Comparison of ENCODE assay signal across 8 cellular contexts in genomic region chr13:113209880-113210421, GRCh38. TPM values are rescaled to one million over a fixed set of nuclear protein-coding genes. Genes with fewer than 3 reads are reported as not detected.
A peak's percentile ranks its signal among the peaks of the same experiment; 100 is the strongest.
DNase-seq lines count a peak whose midpoint lies in the region; ATAC-seq and TF ChIP-seq lines count a peak whose summit lies in the region.

No MANE protein-coding gene starts in this region.

- intact Hi-C loops in CD8-positive, alpha-beta T cell (cut with DNase I, micrococcal nuclease), result loop anchor here (1.0 to 5.0 kb wide), 7 partner anchors 25 to 623 kb away; partner anchors contain the start of genes DCUN1D2 (in 1 of the 2), LAMP1 (in 1 of the 2), MCF2L (in 1 of the 2) and TUBGCP3 (in 1 of the 2)
- intact Hi-C loops in transverse colon (cut with DNase I; ENCODE audit: low total_unique reads), result no loop called here

- POLR2A ChIA-PET in CD8-positive, alpha-beta T cell (lab: Charles Lee), result interaction anchor here (0.8 to 3.3 kb wide), 11 partner anchors 9 to 242 kb away, joined by 3 to 24 read pairs (median 4); partner anchors contain the start of genes LAMP1 and MCF2L
- POLR2A ChIA-PET in RWPE1 (lab: Yijun Ruan, JAX; ENCODE audit: low non-redundant PET), result interaction anchor here (0.6 kb wide), 1 partner anchor 22 kb away, joined by 4 read pairs; no protein-coding TSS in a partner anchor

- CTCF ChIA-PET in CD8-positive, alpha-beta T cell (lab: Charles Lee), result interaction anchor here (0.6 to 1.4 kb wide), 5 partner anchors 10 to 267 kb away, joined by 3 read pairs; no protein-coding TSS in a partner anchor
- CTCF ChIA-PET in RWPE1 (lab: Yijun Ruan, JAX), result no interaction called here

- 0% methylated on average over 6 to 44 of the region's 52 CpGs for WGBS in transverse colon (ENCODE audit: low coverage in 1 of 2), 2 donors

- no peaks in the 10 kb centered on the region for H3K27me3 ChIP-seq in CD8-positive, alpha-beta T cell (ENCODE audit: insufficient read depth, low read length)
- H3K27me3 ChIP-seq in osteoblast (ENCODE audit: insufficient read depth, low read length) (no peaks in the 10 kb centered on the region), transverse colon (no peaks in the 10 kb centered on the region)

- peak overlapping the region; percentile 60 for H3K4me3 ChIP-seq in CD8-positive, alpha-beta T cell (ENCODE audit: low read depth, low read length)
- H3K4me3 ChIP-seq in osteoblast (ENCODE audit: insufficient read depth, low read length) (peak overlapping the region; percentile 94), transverse colon (peak overlapping the region; percentile 47 to 98 (median 98))

- ATAC-seq in CD8-positive, alpha-beta T cell, result peak; percentile 69
- ATAC-seq in GM19438 (IDR thresholded peaks at IDR 0.05; ENCODE audit: low read depth, unreplicated experiment), result peak; percentile 22
- ATAC-seq in HG03558 (IDR thresholded peaks at IDR 0.05; ENCODE audit: extremely low read depth, unreplicated experiment), result peak; percentile 20

- H3K9me3 ChIP-seq in CD8-positive, alpha-beta T cell (ENCODE audit: low read length), result no peaks in the 10 kb centered on the region
- H3K9me3 ChIP-seq in osteoblast (ENCODE audit: low read depth, low read length) (no peaks in the 10 kb centered on the region), transverse colon (no peaks in the 10 kb centered on the region)

- H3K79me2 ChIP-seq in osteoblast (ENCODE audit: insufficient read depth, low read length), result peaks cover 90% of the 10 kb centered on the region

- H3K9me3 Mint-ChIP-seq in CD8-positive, alpha-beta T cell, result no peaks in the 10 kb centered on the region

- peak overlapping the region; percentile 59 for H3K27ac ChIP-seq in CD8-positive, alpha-beta T cell (ENCODE audit: low read depth, low read length)
- peak overlapping the region; percentile 94 for H3K27ac ChIP-seq in RWPE1
- peak overlapping the region; percentile 67 for H3K27ac ChIP-seq in osteoblast (ENCODE audit: low read depth, low read length)
- peak overlapping the region; percentile 99 to 100 (median 100) for H3K27ac ChIP-seq in transverse colon

- H3K27ac Mint-ChIP-seq in CD8-positive, alpha-beta T cell, result peak overlapping the region; percentile 83

- DNase-seq in CD8-positive, alpha-beta T cell, result peak; percentile 50 to 88 (median 73)
- DNase-seq in RWPE1 (ENCODE audit: low spot score), result peak; percentile 55
- peak; percentile 91 for DNase-seq in activated effector memory CD4-positive, alpha-beta T cell treated with anti-CD3 and anti-CD28 coated beads, Interleukin-2, amount 50 U/mL, for 16 hours
- DNase-seq in germinal center (ENCODE audit: low spot score), result peak; percentile 69
- DNase-seq in osteoblast (ENCODE audit: insufficient read length, low spot score, missing footprints), result peak; percentile 88
- DNase-seq in transverse colon, result peak; percentile 76

- TF ChIP-seq CTCF in CD8-positive, alpha-beta T cell (IDR thresholded peaks at IDR 0.05), result no peak
- TF ChIP-seq CTCF in RWPE1 (conservative IDR thresholded peaks at IDR 0.05; ENCODE audit: low read depth), result no peak
- TF ChIP-seq CTCF in osteoblast (IDR thresholded peaks at IDR 0.05; ENCODE audit: extremely low read depth, low read depth, low read length), result no peak
- TF ChIP-seq CTCF in transverse colon (IDR thresholded peaks at IDR 0.05), result peak in 2 of 5 experiments; percentile 24 to 33

- peaks cover 63% of the 10 kb centered on the region for H3K4me1 ChIP-seq in CD8-positive, alpha-beta T cell (ENCODE audit: insufficient read depth, low read length)
- peaks cover 32% of the 10 kb centered on the region for H3K4me1 ChIP-seq in osteoblast (ENCODE audit: insufficient read depth, low read length)
- H3K4me1 ChIP-seq in transverse colon, result peaks cover 30 to 64% (median 35%) of the 10 kb centered on the region in 4 donors

- H4K20me1 ChIP-seq in osteoblast (ENCODE audit: insufficient read depth, low read length), result peaks cover 41% of the 10 kb centered on the region

- TF ChIP-seq POLR2A in transverse colon (IDR thresholded peaks at IDR 0.05), result peak; percentile 37

- peaks cover 43% of the 10 kb centered on the region for H3K36me3 Mint-ChIP-seq in CD8-positive, alpha-beta T cell

- in situ Hi-C loops in transverse colon (cut with MboI; ENCODE audit: low pct_ligation_motif_present in 1 of 4, low pct_unique_long_range_greater_than_20kb in 1 of 4, low sequenced_read_pairs in 3 of 4), result no loop called here

- no peak for TF ChIP-seq EP300 in transverse colon (IDR thresholded peaks at IDR 0.05; ENCODE audit: low read depth)

- H3K4me2 ChIP-seq in osteoblast (ENCODE audit: insufficient read depth, low read length), result peak overlapping the region; percentile 94

- no peaks in the 10 kb centered on the region for H3K36me3 ChIP-seq in CD8-positive, alpha-beta T cell (ENCODE audit: insufficient read depth, low read length)
- H3K36me3 ChIP-seq in osteoblast (ENCODE audit: insufficient read depth, low read length) (peaks cover 5% of the 10 kb centered on the region), transverse colon (no peaks in the 10 kb centered on the region)

- H3K27me3 Mint-ChIP-seq in CD8-positive, alpha-beta T cell (ENCODE audit: low read depth), result no peaks in the 10 kb centered on the region

- H3K4me1 Mint-ChIP-seq in CD8-positive, alpha-beta T cell (ENCODE audit: low read depth), result peaks cover 50% of the 10 kb centered on the region

- peak overlapping the region; percentile 74 for H3K4me3 Mint-ChIP-seq in CD8-positive, alpha-beta T cell

- peak overlapping the region; percentile 75 for H2AFZ ChIP-seq in osteoblast (ENCODE audit: low read length)

RNA-seq across cellular contexts. Expression of gene CUL4A, which starts 0.5 kb away (rescaled TPM):
- 10 to 100 TPM; 53.8 to 58.7 TPM for total RNA-seq in CD8-positive, alpha-beta T cell
- total RNA-seq in osteoblast (128 TPM in 2 replicates), transverse colon (100 to 1,000 TPM in 2 of 4 donors, 10 to 100 TPM in 2; 87.6 to 150 (median 110) TPM)

RNA-seq across cellular contexts. Expression of gene PCID2, which starts 1.5 kb away (rescaled TPM):
- 10 to 100 TPM; 30.5 to 34.1 TPM for total RNA-seq in CD8-positive, alpha-beta T cell
- total RNA-seq in osteoblast (48.5 and 55.4 TPM in 2 replicates), transverse colon (10 to 100 TPM; 13.1 to 87.6 (median 41.3) TPM)

RNA-seq across cellular contexts. Expression of gene PROZ, which starts 51.5 kb away (rescaled TPM):
- not detected for total RNA-seq in CD8-positive, alpha-beta T cell
- total RNA-seq in osteoblast (not detected in 2 replicates), transverse colon (not detected)

Comparison
In these comparisons a context has a peak if more than half of its experiments do, and no peak if none do; other contexts are left out.
1. Peak in every context shown above with its lines: DNase-seq, ATAC-seq, H3K4me3 ChIP-seq and H3K27ac ChIP-seq.